ENCODE assay signal across 22 cellular contexts in the genomic region with DNA sequence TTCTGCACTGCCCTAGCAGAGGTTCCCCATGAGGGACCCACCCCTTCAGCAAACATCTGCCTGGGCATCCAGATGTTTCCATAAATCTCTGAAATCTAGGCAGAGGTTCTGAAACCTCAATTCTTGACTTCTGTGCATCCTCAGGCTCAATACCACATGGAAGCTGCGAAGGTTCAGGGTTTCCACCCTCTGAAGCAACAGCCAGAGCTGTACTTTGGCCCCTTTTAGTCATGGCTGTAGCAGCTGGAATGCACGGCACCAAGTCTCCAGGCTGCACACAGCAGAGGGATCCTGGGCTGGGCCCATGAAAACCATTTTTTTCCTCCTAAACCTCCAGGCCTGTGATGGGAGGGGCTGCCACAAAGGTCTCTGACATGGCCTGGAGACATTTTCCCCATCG.
"Had no signal": no experiment of that assay in that cellular context is flagged by ENCODE, and none has a peak within 500 bp of the region (broad histone marks: within the 10 kb centered on the region; RNA-seq: fewer than 3 reads in every experiment).

No MANE protein-coding gene starts in this region.

- H3K9me3 ChIP-seq: gastroesophageal sphincter, lower lobe of right lung, mucosa of descending colon had no signal

- ATAC-seq: foreskin keratinocyte, gastroesophageal sphincter, heart left ventricle, left cardiac atrium, left lung, left ventricle myocardium superior, lower lobe of right lung, mucosa of descending colon had no signal

- H3K27ac ChIP-seq: coronary artery, dorsolateral prefrontal cortex, esophagus muscularis mucosa, foreskin keratinocyte, gastroesophageal sphincter, heart left ventricle, left lung, lower lobe of right lung had no signal

- H3K4me3 ChIP-seq: coronary artery, dorsolateral prefrontal cortex, esophagus muscularis mucosa, gastroesophageal sphincter, heart left ventricle, left lung, lower lobe of right lung, mucosa of descending colon had no signal

- H3K27ac Mint-ChIP-seq: mesothelial cell of epicardium, naive B cell had no signal

- H3K27me3 Mint-ChIP-seq: naive B cell had no signal

- DNase-seq: dermis blood vessel endothelial cell; dorsolateral prefrontal cortex; effector CD4-positive, alpha-beta T cell; effector memory CD4-positive, alpha-beta T cell; foreskin keratinocyte; heart left ventricle; hippocampal formation; left cardiac atrium; left lung; left ventricle myocardium superior; lower lobe of right lung; mesenchymal stem cell; mucosa of descending colon; naive B cell had no signal

- H3K4me1 ChIP-seq: esophagus muscularis mucosa, foreskin keratinocyte, heart left ventricle, left lung, lower lobe of right lung had no signal

- FAIRE-seq: colon, endothelial cell of umbilical vein, frontal cortex, islet of Langerhans had no signal

- H3K36me3 ChIP-seq: esophagus muscularis mucosa, gastroesophageal sphincter, heart left ventricle, left lung, lower lobe of right lung had no signal

- H3K4me3 Mint-ChIP-seq: mesothelial cell of epicardium, naive B cell had no signal

- H3K36me3 Mint-ChIP-seq: mesothelial cell of epicardium, naive B cell had no signal

- H3K27me3 ChIP-seq: dorsolateral prefrontal cortex, esophagus muscularis mucosa, foreskin keratinocyte, gastroesophageal sphincter, heart left ventricle, left lung had no signal
